In the genomic region with DNA sequence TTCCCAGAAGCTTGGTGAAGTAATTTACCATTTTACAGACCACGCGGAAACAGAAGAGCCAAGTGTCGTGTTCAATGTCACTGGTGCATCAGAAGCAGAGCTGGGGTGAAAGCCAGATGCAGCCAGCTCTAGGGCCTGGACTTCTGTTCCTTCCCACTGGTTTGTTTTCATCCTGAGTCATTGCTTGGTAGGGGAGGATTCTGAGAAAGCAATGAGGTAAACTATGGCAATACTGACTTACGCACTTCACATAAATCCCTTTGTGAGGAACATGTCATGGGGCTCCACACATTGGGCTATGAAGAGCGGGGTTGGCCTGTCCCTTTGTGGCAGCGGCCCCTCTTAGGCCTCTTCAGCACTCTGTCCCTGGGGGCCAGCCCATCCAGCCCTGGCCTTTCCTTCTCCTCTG, we compare ENCODE assay signal across 13 cellular contexts. TPM values are rescaled to one million over a fixed set of nuclear protein-coding genes. Genes with fewer than 3 reads are reported as not detected.
DNase-seq lines count a peak whose midpoint lies in the region; ATAC-seq, FAIRE-seq and TF ChIP-seq lines count a peak whose summit lies in the region.
"Had no signal": no experiment of that assay in that cellular context is flagged by ENCODE, and none has a peak within 500 bp of the region (broad histone marks: within the 10 kb centered on the region; RNA-seq: fewer than 3 reads in every experiment).

No MANE protein-coding gene starts in this region.

- no peak overlapping the region for H3K4me3 Mint-ChIP-seq in activated CD4-positive, alpha-beta T cell treated with anti-CD3 and anti-CD28 coated beads, Interleukin-2, amount 10 ng/mL, durations not matched to agents 24 days and 14 days

- no peaks in the 10 kb centered on the region for H3K79me2 ChIP-seq in HepG2 (ENCODE audit: insufficient read depth, low read length)

- POLR2A ChIA-PET in HepG2 (lab: Yijun Ruan, JAX) = no interaction called here

- no peak for TF ChIP-seq POLR2A in HepG2 (IDR thresholded peaks at IDR 0.05; ENCODE audit: insufficient read depth in 1 of 2, low read depth in 2 of 2, low read length in 2 of 2)

- H3K27ac Mint-ChIP-seq in activated CD4-positive, alpha-beta T cell treated with anti-CD3 and anti-CD28 coated beads, Interleukin-2, amount 10 ng/mL, durations not matched to agents 24 days and 14 days = no peak overlapping the region

- no peak overlapping the region for H2AFZ ChIP-seq in HepG2 (ENCODE audit: low read length)

- no peak overlapping the region for H3K9ac ChIP-seq in adipocyte (ENCODE audit: low read length)
- H3K9ac ChIP-seq in HepG2 (ENCODE audit: insufficient read depth, low read depth, low read length) = no peak overlapping the region
- H3K9ac ChIP-seq in kidney (ENCODE audit: low read length in 2 of 2) = no peak overlapping the region

- no peaks in the 10 kb centered on the region for H3K27me3 Mint-ChIP-seq in activated CD4-positive, alpha-beta T cell treated with anti-CD3 and anti-CD28 coated beads, Interleukin-2, amount 10 ng/mL, durations not matched to agents 24 days and 14 days

- BruUV-seq in HepG2 (replicated peaks; lab: Mats Ljungman, UMichigan) = no TSS peak

- intact Hi-C loops in activated CD4-positive, alpha-beta T cell treated with anti-CD3 and anti-CD28 coated beads, Interleukin-2, amount 10 ng/mL, durations not matched to agents 24 days and 14 days (cut with micrococcal nuclease) = no loop called here
- intact Hi-C loops in HepG2 (cut with micrococcal nuclease; ENCODE audit: unreplicated experiment) = no loop called here
- intact Hi-C loops in kidney (cut with DNase I) = no loop called here

- peaks cover 36% of the 10 kb centered on the region for H3K4me1 ChIP-seq in adipocyte (ENCODE audit: control insufficient read depth, insufficient read depth, low read length)
- H3K4me1 ChIP-seq in HepG2 (ENCODE audit: insufficient read depth, low read length) = peaks cover 21% of the 10 kb centered on the region
- H3K4me1 ChIP-seq in kidney (ENCODE audit: control insufficient read depth in 1 of 2, insufficient read depth in 1 of 2, low read depth in 1 of 2, low read length in 2 of 2) = no peaks in the 10 kb centered on the region

- no peak overlapping the region for H3K27ac ChIP-seq in HepG2 (ENCODE audit: extremely low read length, insufficient read depth, low read length)
- H3K27ac ChIP-seq in kidney (ENCODE audit: low read depth in 2 of 2, low read length in 2 of 2) = no peak overlapping the region

- DNase-seq in GM04503 (ENCODE audit: low read depth) = peak; percentile 87
- DNase-seq in adipocyte (ENCODE audit: low read depth) = peak; percentile 82
- peak; percentile 95 for DNase-seq in fibroblast of the aortic adventitia (ENCODE audit: low read depth)
- DNase-seq in smooth muscle cell of the brain vasculature (ENCODE audit: low read depth, low spot score) = peak; percentile 77
- no peak for DNase-seq in activated CD4-positive, alpha-beta T cell treated with anti-CD3 and anti-CD28 coated beads, Interleukin-2, amount 10 ng/mL, durations not matched to agents 24 days and 14 days
- no peak for DNase-seq in HepG2 (ENCODE audit: low spot score)
- no peak for DNase-seq in kidney
- DNase-seq: activated CD4-positive, alpha-beta T cell treated with anti-CD3 and anti-CD28 coated beads for 1 hour; cortex of kidney; NCI-H82; right cardiac atrium had no signal

- no peaks in the 10 kb centered on the region for H3K36me3 Mint-ChIP-seq in activated CD4-positive, alpha-beta T cell treated with anti-CD3 and anti-CD28 coated beads, Interleukin-2, amount 10 ng/mL, durations not matched to agents 24 days and 14 days (ENCODE audit: low read depth)

- H3K4me2 ChIP-seq in HepG2 (ENCODE audit: low read depth, low read length) = no peak overlapping the region

- no peaks in the 10 kb centered on the region for H4K20me1 ChIP-seq in HepG2 (ENCODE audit: insufficient read depth, low read length)

- in situ Hi-C loops in HepG2 (cut with HindIII; ENCODE audit: extremely low pct_ligation_motif_present, low pct_unique_long_range_greater_than_20kb) = no loop called here

- H3K4me3 ChIP-seq in adipocyte (ENCODE audit: low read length) = no peak overlapping the region
- no peak overlapping the region for H3K4me3 ChIP-seq in fibroblast of the aortic adventitia (ENCODE audit: low read depth, low read length)
- H3K4me3 ChIP-seq in HepG2 (replicated peaks in 1 of 3; ENCODE audit: insufficient read depth in 1 of 3, low read depth in 2 of 3, low read length in 3 of 3) = no peak overlapping the region
- H3K4me3 ChIP-seq in kidney (ENCODE audit: low read length in 2 of 2) = no peak overlapping the region

- no peak for TF ChIP-seq RAD21 in HepG2 (CRISPR knock-in tag; IDR thresholded peaks at IDR 0.05)

- H3K9me3 Mint-ChIP-seq in activated CD4-positive, alpha-beta T cell treated with anti-CD3 and anti-CD28 coated beads, Interleukin-2, amount 10 ng/mL, durations not matched to agents 24 days and 14 days = no peaks in the 10 kb centered on the region

- ATAC-seq in HepG2 (no peak), HG02884 (IDR thresholded peaks at IDR 0.05; ENCODE audit: unreplicated experiment) (no peak)

- H3K27me3 ChIP-seq in adipocyte (replicated peaks; ENCODE audit: control insufficient read depth, insufficient read depth, low read length) (no peaks in the 10 kb centered on the region), HepG2 (ENCODE audit: control insufficient read depth in 1 of 2, insufficient read depth in 2 of 2, low read length in 2 of 2) (peaks cover 0 to 1% of the 10 kb centered on the region in 2 experiments; a peak in 2 of 5 replicates)

- H3K36me3 ChIP-seq in adipocyte (ENCODE audit: control insufficient read depth, insufficient read depth, low read length, severe bottlenecking) (no peaks in the 10 kb centered on the region), HepG2 (replicated peaks in 1 of 2; ENCODE audit: control insufficient read depth in 1 of 2, insufficient read depth in 2 of 2, low read length in 2 of 2) (no peaks in the 10 kb centered on the region), kidney (ENCODE audit: control insufficient read depth in 1 of 2, insufficient read depth in 2 of 2, low read length in 2 of 2) (no peaks in the 10 kb centered on the region)

- H3K4me1 Mint-ChIP-seq in activated CD4-positive, alpha-beta T cell treated with anti-CD3 and anti-CD28 coated beads, Interleukin-2, amount 10 ng/mL, durations not matched to agents 24 days and 14 days = peaks cover 11% of the 10 kb centered on the region

- TF ChIP-seq CTCF in fibroblast of the aortic adventitia (IDR thresholded peaks at IDR 0.05; ENCODE audit: insufficient read depth, low read length) (no peak), HepG2 (CRISPR knock-in tag; IDR thresholded peaks at IDR 0.05) (no peak), kidney (IDR thresholded peaks at IDR 0.05; ENCODE audit: borderline replicate concordance, extremely low read depth, insufficient read depth) (no peak)

- FAIRE-seq in HepG2 (lab: Jason Lieb, UNC) (no peak), kidney (lab: Jason Lieb, UNC) (no peak)
- FAIRE-seq: D721Med had no signal

- 65% methylated on average over 6 of the region's 6 CpGs for WGBS in HepG2 (ENCODE audit: low lambda C conversion rate)

- H3K9me3 ChIP-seq in adipocyte (ENCODE audit: control insufficient read depth, low read length) (no peaks in the 10 kb centered on the region), HepG2 (ENCODE audit: low read length) (no peaks in the 10 kb centered on the region), kidney (ENCODE audit: control insufficient read depth in 1 of 2, low read length in 2 of 2) (no peaks in the 10 kb centered on the region)

- CTCF ChIA-PET in HepG2 (lab: Yijun Ruan, JAX; ENCODE audit: low intra/inter-chr PET ratio, low total read pairs) = no interaction called here

- TF ChIP-seq EP300 in HepG2 (IDR thresholded peaks at IDR 0.05; ENCODE audit: low read depth in 2 of 2, low read length in 2 of 2) = no peak
- no peak for TF ChIP-seq EP300 in HepG2 (CRISPR knock-in tag; IDR thresholded peaks at IDR 0.05; ENCODE audit: borderline replicate concordance)

RNA-seq across cellular contexts. Expression of gene RBFOX2, which starts 52.4 kb away (rescaled TPM):
- total RNA-seq in fibroblast of the aortic adventitia (ENCODE audit: low replicate concordance) = 85.8 and 187 TPM in 2 replicates
- 3.6 and 3.9 TPM in 2 replicates for total RNA-seq in activated CD4-positive, alpha-beta T cell treated with anti-CD3 and anti-CD28 coated beads, Interleukin-2, amount 10 ng/mL, durations not matched to agents 24 days and 14 days
- 36.9 and 37.3 TPM in 2 replicates for total RNA-seq in HepG2 (2016; rRNA removed; fragmentation: Illumina TruSeq; extraction: Trizol)
- total RNA-seq in HepG2 (2016; cell fraction: cytosol; rRNA removed; fragmentation: Illumina TruSeq; extraction: Trizol; ENCODE audit: low read depth) = 4.1 and 5.4 TPM in 2 replicates
- 29.4 and 37.9 TPM in 2 replicates for total RNA-seq in HepG2 (2016; cell fraction: insoluble cytoplasmic fraction; rRNA removed; fragmentation: Illumina TruSeq; extraction: Trizol)
- total RNA-seq in HepG2 (2016; cell fraction: membrane; rRNA removed; fragmentation: Illumina TruSeq; extraction: Trizol) = 12.7 and 14.1 TPM in 2 replicates
- 40.3 and 46.5 TPM in 2 replicates for total RNA-seq in HepG2 (2016; cell fraction: nucleus; rRNA removed; fragmentation: Illumina TruSeq; extraction: Trizol)
- polyA plus RNA-seq in HepG2 (2011; rRNA removed) = 39.8 and 40.4 TPM in 2 replicates
- polyA plus RNA-seq in HepG2 (2011; cell fraction: cytosol; rRNA removed) = 32.4 and 33.2 TPM in 2 replicates
- polyA plus RNA-seq in HepG2 (2011; cell fraction: nucleus; rRNA removed) = 47.0 and 52.8 TPM in 2 replicates
- polyA plus RNA-seq in HepG2 (2012) = 25.9 and 28.2 TPM in 2 replicates
- polyA plus RNA-seq in HepG2 (2016; cell fraction: cytosol; fragmentation: Illumina TruSeq; extraction: Trizol; ENCODE audit: low read depth) = 3.8 and 4.4 TPM in 2 replicates
- polyA plus RNA-seq in HepG2 (2016; cell fraction: insoluble cytoplasmic fraction; fragmentation: Illumina TruSeq; extraction: Trizol; ENCODE audit: low read depth) = 27.0 and 32.5 TPM in 2 replicates
- polyA plus RNA-seq in HepG2 (2016; cell fraction: membrane; fragmentation: Illumina TruSeq; extraction: Trizol; ENCODE audit: low read depth) = 6.8 and 8.3 TPM in 2 replicates
- 34.2 and 36.8 TPM in 2 replicates for polyA plus RNA-seq in HepG2 (2016; cell fraction: nucleus; fragmentation: Illumina TruSeq; extraction: Trizol; ENCODE audit: insufficient read depth, low read depth)
- 64.1 and 120 TPM in 2 replicates for polyA minus RNA-seq in HepG2 (2011; rRNA and poly(A)+ RNA removed; ENCODE audit: low replicate concordance)
- 20.7 and 23.3 TPM in 2 replicates for polyA minus RNA-seq in HepG2 (2011; cell fraction: cytosol; rRNA and poly(A)+ RNA removed)
- polyA minus RNA-seq in HepG2 (2011; cell fraction: nucleus; rRNA and poly(A)+ RNA removed) = 58.3 and 60.9 TPM in 2 replicates
- total RNA-seq in kidney = 68.6 TPM
- polyA plus RNA-seq in kidney (ENCODE audit: insufficient read depth, low read depth, low replicate concordance) = 17.2 TPM

Comparison
In these comparisons a context has a peak if more than half of its experiments do, and no peak if none do; other contexts are left out.
1. DNase-seq: peak in GM04503 (single experiment), adipocyte (single experiment), fibroblast of the aortic adventitia (single experiment) and smooth muscle cell of the brain vasculature (single experiment); none in activated CD4-positive, alpha-beta T cell treated with anti-CD3 and anti-CD28 coated beads, Interleukin-2, amount 10 ng/mL, durations not matched to agents 24 days and 14 days (single experiment), HepG2 (single experiment) and kidney (single experiment).